2 cellular contexts compared by ENCODE assay signal in the genomic region with DNA sequence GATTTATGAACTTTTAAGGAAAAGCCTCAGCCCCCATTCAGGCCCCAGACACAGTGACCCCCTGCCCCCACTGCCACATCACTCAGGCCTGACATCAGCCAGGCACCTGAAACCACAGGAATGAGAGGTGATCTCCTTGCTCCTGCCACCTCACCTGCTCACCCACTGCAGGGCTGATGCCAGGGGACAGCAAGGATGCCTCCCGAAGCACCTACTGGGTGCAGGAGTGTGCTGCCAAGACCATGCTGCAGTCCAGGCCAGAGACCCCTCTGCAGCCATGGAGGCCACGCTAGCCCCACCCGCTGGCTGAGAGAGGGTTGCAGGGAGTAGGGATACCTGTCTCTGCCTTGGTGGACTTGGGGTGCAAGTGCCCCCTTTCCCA.
TF ChIP-seq lines count a peak whose summit lies in the region.

No MANE protein-coding gene starts in this region.

TF ChIP-seq in A549, 52 proteins besides CTCF, POLR2A, EP300 and RAD21:
- peak; percentile 30; the same call in 1 of the 2 replicates for TF ChIP-seq GATA3 (IDR thresholded peaks at IDR 0.05; ENCODE audit: borderline replicate concordance)
- no peak for TF ChIP-seq NPAS2 (CRISPR knock-in tag; IDR thresholded peaks at IDR 0.05; ENCODE audit: borderline replicate concordance)

TF ChIP-seq in GM12878, 131 proteins besides CTCF, POLR2A, EP300 and RAD21:
- TF ChIP-seq PAX5 (IDR thresholded peaks at IDR 0.05; ENCODE audit: borderline replicate concordance, low read depth, low read length) (no peak), NRF1 (conservative IDR thresholded peaks at IDR 0.05; ENCODE audit: low read depth, low read length) (no peak), SMC3 (IDR thresholded peaks at IDR 0.05; ENCODE audit: borderline replicate concordance, low read length) (0 out of 2 replicates have a peak, but pooled peaks have one; percentile 5)
- TF ChIP-seq, protein P1, sequence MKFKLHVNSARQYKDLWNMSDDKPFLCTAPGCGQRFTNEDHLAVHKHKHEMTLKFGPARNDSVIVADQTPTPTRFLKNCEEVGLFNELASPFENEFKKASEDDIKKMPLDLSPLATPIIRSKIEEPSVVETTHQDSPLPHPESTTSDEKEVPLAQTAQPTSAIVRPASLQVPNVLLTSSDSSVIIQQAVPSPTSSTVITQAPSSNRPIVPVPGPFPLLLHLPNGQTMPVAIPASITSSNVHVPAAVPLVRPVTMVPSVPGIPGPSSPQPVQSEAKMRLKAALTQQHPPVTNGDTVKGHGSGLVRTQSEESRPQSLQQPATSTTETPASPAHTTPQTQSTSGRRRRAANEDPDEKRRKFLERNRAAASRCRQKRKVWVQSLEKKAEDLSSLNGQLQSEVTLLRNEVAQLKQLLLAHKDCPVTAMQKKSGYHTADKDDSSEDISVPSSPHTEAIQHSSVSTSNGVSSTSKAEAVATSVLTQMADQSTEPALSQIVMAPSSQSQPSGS (IDR thresholded peaks at IDR 0.05; ENCODE audit: low read length): no peak
- TF ChIP-seq, protein P2, sequence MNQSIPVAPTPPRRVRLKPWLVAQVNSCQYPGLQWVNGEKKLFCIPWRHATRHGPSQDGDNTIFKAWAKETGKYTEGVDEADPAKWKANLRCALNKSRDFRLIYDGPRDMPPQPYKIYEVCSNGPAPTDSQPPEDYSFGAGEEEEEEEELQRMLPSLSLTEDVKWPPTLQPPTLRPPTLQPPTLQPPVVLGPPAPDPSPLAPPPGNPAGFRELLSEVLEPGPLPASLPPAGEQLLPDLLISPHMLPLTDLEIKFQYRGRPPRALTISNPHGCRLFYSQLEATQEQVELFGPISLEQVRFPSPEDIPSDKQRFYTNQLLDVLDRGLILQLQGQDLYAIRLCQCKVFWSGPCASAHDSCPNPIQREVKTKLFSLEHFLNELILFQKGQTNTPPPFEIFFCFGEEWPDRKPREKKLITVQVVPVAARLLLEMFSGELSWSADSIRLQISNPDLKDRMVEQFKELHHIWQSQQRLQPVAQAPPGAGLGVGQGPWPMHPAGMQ (IDR thresholded peaks at IDR 0.05; ENCODE audit: borderline replicate concordance): no peak
